ENCODE assay signal across 1 cellular context in the genomic region with DNA sequence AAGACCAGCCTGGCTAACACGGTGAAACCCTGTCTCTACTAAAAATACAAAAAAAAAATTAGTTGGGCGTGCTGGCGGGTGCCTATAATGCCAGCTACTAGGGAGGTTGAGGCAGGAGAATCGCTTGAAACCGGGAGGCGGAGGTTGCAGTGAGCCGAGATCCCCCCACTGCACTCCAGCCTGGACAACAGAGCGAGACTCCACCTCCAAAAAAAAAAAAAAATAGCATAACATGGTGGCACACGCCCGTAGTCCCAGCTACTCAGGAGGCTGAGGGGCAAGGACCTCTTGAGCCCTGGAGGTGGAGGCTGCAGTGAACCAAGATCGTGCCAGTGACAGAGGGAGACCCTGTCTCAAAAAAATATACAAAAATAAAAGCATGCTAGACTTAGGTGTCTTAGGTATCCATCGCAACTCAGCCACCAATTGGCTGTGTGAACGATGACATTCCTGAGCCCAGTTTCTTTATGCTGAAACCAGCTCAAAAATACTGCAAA.
TF ChIP-seq lines count a peak whose summit lies in the region.

No MANE protein-coding gene starts in this region.

TF ChIP-seq in HCT116, 20 proteins besides CTCF, POLR2A, EP300 and RAD21 (continued from another document):
- TF ChIP-seq, protein P1, sequence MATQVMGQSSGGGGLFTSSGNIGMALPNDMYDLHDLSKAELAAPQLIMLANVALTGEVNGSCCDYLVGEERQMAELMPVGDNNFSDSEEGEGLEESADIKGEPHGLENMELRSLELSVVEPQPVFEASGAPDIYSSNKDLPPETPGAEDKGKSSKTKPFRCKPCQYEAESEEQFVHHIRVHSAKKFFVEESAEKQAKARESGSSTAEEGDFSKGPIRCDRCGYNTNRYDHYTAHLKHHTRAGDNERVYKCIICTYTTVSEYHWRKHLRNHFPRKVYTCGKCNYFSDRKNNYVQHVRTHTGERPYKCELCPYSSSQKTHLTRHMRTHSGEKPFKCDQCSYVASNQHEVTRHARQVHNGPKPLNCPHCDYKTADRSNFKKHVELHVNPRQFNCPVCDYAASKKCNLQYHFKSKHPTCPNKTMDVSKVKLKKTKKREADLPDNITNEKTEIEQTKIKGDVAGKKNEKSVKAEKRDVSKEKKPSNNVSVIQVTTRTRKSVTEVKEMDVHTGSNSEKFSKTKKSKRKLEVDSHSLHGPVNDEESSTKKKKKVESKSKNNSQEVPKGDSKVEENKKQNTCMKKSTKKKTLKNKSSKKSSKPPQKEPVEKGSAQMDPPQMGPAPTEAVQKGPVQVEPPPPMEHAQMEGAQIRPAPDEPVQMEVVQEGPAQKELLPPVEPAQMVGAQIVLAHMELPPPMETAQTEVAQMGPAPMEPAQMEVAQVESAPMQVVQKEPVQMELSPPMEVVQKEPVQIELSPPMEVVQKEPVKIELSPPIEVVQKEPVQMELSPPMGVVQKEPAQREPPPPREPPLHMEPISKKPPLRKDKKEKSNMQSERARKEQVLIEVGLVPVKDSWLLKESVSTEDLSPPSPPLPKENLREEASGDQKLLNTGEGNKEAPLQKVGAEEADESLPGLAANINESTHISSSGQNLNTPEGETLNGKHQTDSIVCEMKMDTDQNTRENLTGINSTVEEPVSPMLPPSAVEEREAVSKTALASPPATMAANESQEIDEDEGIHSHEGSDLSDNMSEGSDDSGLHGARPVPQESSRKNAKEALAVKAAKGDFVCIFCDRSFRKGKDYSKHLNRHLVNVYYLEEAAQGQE (IDR thresholded peaks at IDR 0.05; ENCODE audit: low read depth) = no peak
- TF ChIP-seq ZNF274 (IDR thresholded peaks at IDR 0.05; ENCODE audit: low read depth, low read length) (no peak), ZFX (IDR thresholded peaks at IDR 0.05) (no peak)
- TF ChIP-seq, protein P2, sequence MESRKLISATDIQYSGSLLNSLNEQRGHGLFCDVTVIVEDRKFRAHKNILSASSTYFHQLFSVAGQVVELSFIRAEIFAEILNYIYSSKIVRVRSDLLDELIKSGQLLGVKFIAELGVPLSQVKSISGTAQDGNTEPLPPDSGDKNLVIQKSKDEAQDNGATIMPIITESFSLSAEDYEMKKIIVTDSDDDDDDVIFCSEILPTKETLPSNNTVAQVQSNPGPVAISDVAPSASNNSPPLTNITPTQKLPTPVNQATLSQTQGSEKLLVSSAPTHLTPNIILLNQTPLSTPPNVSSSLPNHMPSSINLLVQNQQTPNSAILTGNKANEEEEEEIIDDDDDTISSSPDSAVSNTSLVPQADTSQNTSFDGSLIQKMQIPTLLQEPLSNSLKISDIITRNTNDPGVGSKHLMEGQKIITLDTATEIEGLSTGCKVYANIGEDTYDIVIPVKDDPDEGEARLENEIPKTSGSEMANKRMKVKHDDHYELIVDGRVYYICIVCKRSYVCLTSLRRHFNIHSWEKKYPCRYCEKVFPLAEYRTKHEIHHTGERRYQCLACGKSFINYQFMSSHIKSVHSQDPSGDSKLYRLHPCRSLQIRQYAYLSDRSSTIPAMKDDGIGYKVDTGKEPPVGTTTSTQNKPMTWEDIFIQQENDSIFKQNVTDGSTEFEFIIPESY (IDR thresholded peaks at IDR 0.05; ENCODE audit: extremely low read depth, insufficient replicate concordance, low read length) = no peak
